Comparison of ENCODE assay signal across 1 cellular context in the genomic region with DNA sequence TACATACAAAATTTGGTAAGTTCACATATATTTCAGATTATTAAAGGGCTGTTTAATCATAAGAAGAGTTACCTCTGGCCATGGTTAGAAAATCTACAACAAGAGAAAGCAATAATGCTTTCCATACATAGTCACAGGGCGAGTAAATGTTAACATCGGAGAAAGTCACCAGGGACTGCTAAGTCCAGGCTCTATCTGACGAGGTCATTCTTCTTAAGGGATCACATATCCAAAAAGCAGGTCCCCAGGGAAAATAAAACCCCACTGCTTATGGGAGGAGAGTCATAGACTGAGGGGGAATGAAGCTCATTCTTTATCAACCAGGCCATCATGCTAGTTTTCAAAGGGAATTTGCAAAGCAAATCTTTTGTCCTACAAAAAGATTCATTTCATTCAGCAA.
TF ChIP-seq lines count a peak whose summit lies in the region.

No MANE protein-coding gene starts in this region.

TF ChIP-seq in HepG2, 621 proteins besides CTCF, POLR2A, EP300 and RAD21:
- TF ChIP-seq, protein P1, sequence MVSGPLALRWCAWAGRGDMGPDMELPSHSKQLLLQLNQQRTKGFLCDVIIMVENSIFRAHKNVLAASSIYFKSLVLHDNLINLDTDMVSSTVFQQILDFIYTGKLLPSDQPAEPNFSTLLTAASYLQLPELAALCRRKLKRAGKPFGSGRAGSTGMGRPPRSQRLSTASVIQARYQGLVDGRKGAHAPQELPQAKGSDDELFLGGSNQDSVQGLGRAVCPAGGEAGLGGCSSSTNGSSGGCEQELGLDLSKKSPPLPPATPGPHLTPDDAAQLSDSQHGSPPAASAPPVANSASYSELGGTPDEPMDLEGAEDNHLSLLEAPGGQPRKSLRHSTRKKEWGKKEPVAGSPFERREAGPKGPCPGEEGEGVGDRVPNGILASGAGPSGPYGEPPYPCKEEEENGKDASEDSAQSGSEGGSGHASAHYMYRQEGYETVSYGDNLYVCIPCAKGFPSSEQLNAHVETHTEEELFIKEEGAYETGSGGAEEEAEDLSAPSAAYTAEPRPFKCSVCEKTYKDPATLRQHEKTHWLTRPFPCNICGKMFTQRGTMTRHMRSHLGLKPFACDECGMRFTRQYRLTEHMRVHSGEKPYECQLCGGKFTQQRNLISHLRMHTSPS (CRISPR knock-in tag; IDR thresholded peaks at IDR 0.05; ENCODE audit: low read depth), result no peak
- TF ChIP-seq DNMT1 (CRISPR knock-in tag; IDR thresholded peaks at IDR 0.05) (no peak), SYNCRIP (IDR thresholded peaks at IDR 0.05; ENCODE audit: insufficient read depth, low read depth, low read length) (no peak), ZNF136 (CRISPR knock-in tag; IDR thresholded peaks at IDR 0.05; ENCODE audit: low read depth) (no peak), KDM1A (CRISPR knock-in tag; IDR thresholded peaks at IDR 0.05) (no peak), ZBTB7A (CRISPR knock-in tag; IDR thresholded peaks at IDR 0.05) (no peak), ZNF75D (CRISPR knock-in tag; IDR thresholded peaks at IDR 0.05; ENCODE audit: borderline replicate concordance) (no peak), TARDBP (CRISPR knock-in tag; IDR thresholded peaks at IDR 0.05) (no peak), NR2C2 (CRISPR knock-in tag; IDR thresholded peaks at IDR 0.05; ENCODE audit: borderline replicate concordance) (no peak)
- TF ChIP-seq, protein P2, sequence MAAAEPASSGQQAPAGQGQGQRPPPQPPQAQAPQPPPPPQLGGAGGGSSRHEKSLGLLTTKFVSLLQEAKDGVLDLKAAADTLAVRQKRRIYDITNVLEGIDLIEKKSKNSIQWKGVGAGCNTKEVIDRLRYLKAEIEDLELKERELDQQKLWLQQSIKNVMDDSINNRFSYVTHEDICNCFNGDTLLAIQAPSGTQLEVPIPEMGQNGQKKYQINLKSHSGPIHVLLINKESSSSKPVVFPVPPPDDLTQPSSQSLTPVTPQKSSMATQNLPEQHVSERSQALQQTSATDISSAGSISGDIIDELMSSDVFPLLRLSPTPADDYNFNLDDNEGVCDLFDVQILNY (CRISPR knock-in tag; conservative IDR thresholded peaks at IDR 0.05), result no peak
- TF ChIP-seq, protein P3, sequence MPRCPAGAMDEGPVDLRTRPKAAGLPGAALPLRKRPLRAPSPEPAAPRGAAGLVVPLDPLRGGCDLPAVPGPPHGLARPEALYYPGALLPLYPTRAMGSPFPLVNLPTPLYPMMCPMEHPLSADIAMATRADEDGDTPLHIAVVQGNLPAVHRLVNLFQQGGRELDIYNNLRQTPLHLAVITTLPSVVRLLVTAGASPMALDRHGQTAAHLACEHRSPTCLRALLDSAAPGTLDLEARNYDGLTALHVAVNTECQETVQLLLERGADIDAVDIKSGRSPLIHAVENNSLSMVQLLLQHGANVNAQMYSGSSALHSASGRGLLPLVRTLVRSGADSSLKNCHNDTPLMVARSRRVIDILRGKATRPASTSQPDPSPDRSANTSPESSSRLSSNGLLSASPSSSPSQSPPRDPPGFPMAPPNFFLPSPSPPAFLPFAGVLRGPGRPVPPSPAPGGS (CRISPR knock-in tag; IDR thresholded peaks at IDR 0.05), result no peak
